ENCODE assay signal across 7 cellular contexts in the genomic region with DNA sequence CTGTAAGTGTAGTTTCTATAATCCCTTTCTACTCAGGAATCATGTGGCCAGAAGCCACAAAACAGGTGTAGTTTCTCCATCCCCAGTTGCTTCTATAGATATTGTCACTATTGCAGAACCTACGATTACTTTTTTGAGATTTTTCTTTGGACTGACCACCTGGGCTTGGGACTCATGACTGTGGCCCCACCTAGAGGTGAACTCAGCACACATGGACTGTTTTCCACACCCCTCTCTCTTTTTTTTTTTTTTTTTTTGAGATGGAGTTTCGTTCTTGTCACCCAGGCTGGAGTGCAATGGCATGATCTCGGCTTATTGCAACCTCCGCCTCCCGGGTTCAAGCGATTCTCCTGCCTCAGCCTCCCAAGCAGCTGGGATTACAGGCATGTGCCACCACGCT. TPM values are rescaled to one million over a fixed set of nuclear protein-coding genes. Genes with fewer than 3 reads are reported as not detected.
A peak's percentile ranks its signal among the peaks of the same experiment; 100 is the strongest.
DNase-seq lines count a peak whose midpoint lies in the region; ATAC-seq, FAIRE-seq and TF ChIP-seq lines count a peak whose summit lies in the region.
"Not testable (repeated sequence)": the region's sequence is repeated elsewhere in the genome, so short reads cannot be mapped to it uniquely, and the experiment has no call there.

No MANE protein-coding gene starts in this region.

- H3K4me3 Mint-ChIP-seq in WTC11 = not testable (repeated sequence)

- not testable (repeated sequence) for H3K79me2 ChIP-seq in DND-41 (ENCODE audit: insufficient read depth, low read length); KMS-11 (ENCODE audit: insufficient read depth, low read depth); H1 (ENCODE audit: control insufficient read depth in 1 of 2, insufficient read depth in 2 of 2, low read length in 2 of 2)

- H3K14ac ChIP-seq in H1 (ENCODE audit: insufficient read length) = not testable (repeated sequence)

- not testable (repeated sequence) for H3K36me3 ChIP-seq in DND-41 (ENCODE audit: insufficient read depth, low read length); KMS-11 (ENCODE audit: insufficient read depth); H1 (ENCODE audit: control insufficient read depth in 2 of 4, insufficient read depth in 4 of 4, low read length in 3 of 4); iPS DF 6.9 (ENCODE audit: control insufficient read depth, insufficient read depth, low read length)

- TF ChIP-seq EP300 in H1 (IDR thresholded peaks at IDR 0.05; ENCODE audit: borderline replicate concordance in 1 of 2, low read depth in 2 of 2, low read length in 2 of 2) = not testable (repeated sequence)

- not testable (repeated sequence) for H2BK12ac ChIP-seq in H1 (ENCODE audit: low read depth, low read length)

- ATAC-seq in DND-41 (ENCODE audit: insufficient read depth, low read depth) = not testable (repeated sequence)
- ATAC-seq in WTC11 = peak; percentile 62

- not testable (repeated sequence) for TF ChIP-seq POLR2A in H1 (IDR thresholded peaks at IDR 0.05; ENCODE audit: control extremely low read depth in 1 of 2, low read depth in 2 of 2, low read length in 2 of 2)

- H3K36me3 Mint-ChIP-seq in WTC11 = not testable (repeated sequence)

- in situ Hi-C loops in GM13977 (cut with MboI; ENCODE audit: low pct_unique_long_range_greater_than_20kb, low sequenced_read_pairs, unreplicated experiment) = not testable (repeated sequence)

- TF ChIP-seq CTCF in DND-41 (IDR thresholded peaks at IDR 0.05; ENCODE audit: borderline replicate concordance, extremely low read depth, low read length, poor library complexity, severe bottlenecking) = peak; percentile 10
- TF ChIP-seq CTCF in GM13977 (IDR thresholded peaks at IDR 0.05; ENCODE audit: extremely low read depth, insufficient read depth, missing control alignments) = peak; percentile 49
- 0 out of 2 replicates have a peak, but pooled peaks have one; percentile 12 for TF ChIP-seq CTCF in KMS-11 (conservative IDR thresholded peaks at IDR 0.05; ENCODE audit: low read depth, low read length)
- TF ChIP-seq CTCF in WTC11 (IDR thresholded peaks at IDR 0.05) = not testable (repeated sequence)
- peak; percentile 24 to 47 (median 45); a peak in 3 of 4 replicates for TF ChIP-seq CTCF in H1 (IDR thresholded peaks at IDR 0.05; ENCODE audit: control extremely low read depth in 1 of 3, insufficient read depth in 1 of 3, low read depth in 1 of 3, low read length in 3 of 3)

- not testable (repeated sequence) for H2BK120ac ChIP-seq in H1 (replicated peaks; ENCODE audit: low read depth, low read length)

- not testable (repeated sequence) for H2BK20ac ChIP-seq in H1 (ENCODE audit: low read length)

- H2BK15ac ChIP-seq in H1 (ENCODE audit: low read length) = not testable (repeated sequence)

- TF ChIP-seq RAD21 in H1 (IDR thresholded peaks at IDR 0.05 in 1 of 2, conservative IDR thresholded peaks at IDR 0.05 in 1 of 2; ENCODE audit: low read depth in 2 of 2, low read length in 2 of 2) = peak; percentile 60 to 63

- DNase-seq in DND-41; H1 (ENCODE audit: low read depth in 1 of 2, low spot score in 2 of 2): not testable (repeated sequence)
- DNase-seq in GM13977 (ENCODE audit: low spot score) (peak; percentile 47), NOMO-1 (lab: John Stamatoyannopoulos, UW; ENCODE audit: unreplicated experiment in 2 of 2) (peak; percentile 10 to 17), WTC11 (ENCODE audit: low spot score) (peak; percentile 25), iPS DF 6.9 (ENCODE audit: low read depth, low spot score) (peak; percentile 27)

- H2AK5ac ChIP-seq in H1 (ENCODE audit: low read depth, low read length) = not testable (repeated sequence)

- not testable (repeated sequence) for H3K27ac ChIP-seq in DND-41 (ENCODE audit: low read length); KMS-11; H1 (ENCODE audit: low read depth, low read length); iPS DF 6.9 (ENCODE audit: low read length)

- not testable (repeated sequence) for H3K56ac ChIP-seq in H1 (replicated peaks; ENCODE audit: insufficient read length, low read depth, low read length)

- not testable (repeated sequence) for H2AFZ ChIP-seq in DND-41 (ENCODE audit: low read depth, low read length); KMS-11 (ENCODE audit: low read depth); H1 (ENCODE audit: low read length)

- H3K4me1 Mint-ChIP-seq in WTC11 = not testable (repeated sequence)

- not testable (repeated sequence) for H3K4me1 ChIP-seq in DND-41 (ENCODE audit: insufficient read depth, low read length); KMS-11 (ENCODE audit: low read depth, poor library complexity, severe bottlenecking); H1 (replicated peaks in 1 of 4; ENCODE audit: control insufficient read depth in 3 of 4, insufficient read depth in 4 of 4, low read length in 3 of 4); iPS DF 6.9 (ENCODE audit: control insufficient read depth, insufficient read depth, low read length)

- not testable (repeated sequence) for H4K20me1 ChIP-seq in DND-41 (ENCODE audit: insufficient read depth, low read length); KMS-11 (ENCODE audit: insufficient read depth); H1 (replicated peaks in 1 of 2; ENCODE audit: control insufficient read depth in 1 of 2, insufficient read depth in 2 of 2, low read length in 2 of 2)

- not testable (repeated sequence) for H3K27me3 Mint-ChIP-seq in WTC11 (ENCODE audit: low read depth)

- not testable (repeated sequence) for H3K4ac ChIP-seq in H1 (replicated peaks; ENCODE audit: insufficient read length, low read depth, low read length)

- H3K79me1 ChIP-seq in H1 (ENCODE audit: low read depth, low read length) = not testable (repeated sequence)

- H3K27ac Mint-ChIP-seq in WTC11 = not testable (repeated sequence)

- H3K23ac ChIP-seq in H1 (ENCODE audit: insufficient read length) = not testable (repeated sequence)

- H4K91ac ChIP-seq in H1 (replicated peaks; ENCODE audit: insufficient read length, low read length) = not testable (repeated sequence)

- H3K9ac ChIP-seq in DND-41 (ENCODE audit: low read depth, low read length); KMS-11; H1 (replicated peaks in 1 of 4; ENCODE audit: extremely low read depth in 1 of 4, low read depth in 3 of 4, low read length in 3 of 4): not testable (repeated sequence)

- WGBS in H1 (ENCODE audit: extremely low coverage in 1 of 2, insufficient coverage in 1 of 2, insufficient read length in 1 of 2, insufficient replicate concordance in 2 of 2, low coverage in 1 of 2, low lambda C conversion rate in 2 of 2, missing lambda C conversion rate in 1 of 2), 2 experiments = 89% methylated on average over 6 of the region's 7 CpGs; no CpG with 5 or more reads in 1 of the 2 experiments
- no CpG with 5 or more reads among the region's 7 CpGs for WGBS in iPS DF 6.9 (ENCODE audit: insufficient coverage, insufficient read length)

- not testable (repeated sequence) for H2BK5ac ChIP-seq in H1 (ENCODE audit: low read depth, low read length)

- not testable (repeated sequence) for H3K9me3 Mint-ChIP-seq in WTC11

- H3K9me3 ChIP-seq in DND-41 (ENCODE audit: insufficient read depth, low read length, severe bottlenecking); H1 (ENCODE audit: insufficient read depth in 2 of 2, low read depth in 1 of 2, low read length in 1 of 2); iPS DF 6.9 (ENCODE audit: control insufficient read depth, insufficient read depth, low read length): not testable (repeated sequence)

- H3K4me3 ChIP-seq in DND-41 (ENCODE audit: low read depth in 1 of 2, low read length in 2 of 2); KMS-11 (IDR thresholded peaks at IDR 0.05; ENCODE audit: insufficient read depth, low read depth, low read length); H1 (ENCODE audit: extremely low read depth in 1 of 4, insufficient read depth in 2 of 4, low read depth in 3 of 4, low read length in 4 of 4); iPS DF 6.9 (ENCODE audit: low read length): not testable (repeated sequence)

- not testable (repeated sequence) for H4K8ac ChIP-seq in H1 (ENCODE audit: extremely low read depth, insufficient read depth, low read length)

- CTCF ChIA-PET in WTC11 (lab: Charles Lee) = not testable (repeated sequence)
- CTCF ChIA-PET in H1 (lab: Charles Lee; ENCODE audit: partially characterized antibody) = interaction anchor here (0.6 to 3.0 kb wide), 4 partner anchors 12 to 177 kb away, joined by 3 to 9 read pairs (median 3); no protein-coding TSS in a partner anchor

- H3K27me3 ChIP-seq in DND-41 (ENCODE audit: insufficient read depth, low read length, poor library complexity); KMS-11 (ENCODE audit: insufficient read depth, low read depth); H1 (replicated peaks in 1 of 4; ENCODE audit: control insufficient read depth in 3 of 4, extremely low read depth in 1 of 4, insufficient read depth in 3 of 4, low read length in 3 of 4); iPS DF 6.9 (ENCODE audit: control insufficient read depth, insufficient read depth, low read length): not testable (repeated sequence)

- POLR2A ChIA-PET in WTC11 (lab: Charles Lee); H1 (lab: Charles Lee; ENCODE audit: partially characterized antibody): not testable (repeated sequence)

- FAIRE-seq in H1 (lab: Jason Lieb, UNC) = not testable (repeated sequence)

- not testable (repeated sequence) for H3K18ac ChIP-seq in H1 (ENCODE audit: extremely low read depth, low read length)

- H3K23me2 ChIP-seq in H1 (ENCODE audit: low read depth, low read length) = not testable (repeated sequence)

- H3K4me2 ChIP-seq in DND-41 (ENCODE audit: insufficient read depth, low read length); KMS-11; H1 (ENCODE audit: insufficient read depth in 1 of 2, low read depth in 2 of 2, low read length in 2 of 2): not testable (repeated sequence)

- not testable (repeated sequence) for H4K5ac ChIP-seq in H1 (ENCODE audit: insufficient read length, low read depth, low read length)

RNA-seq across cellular contexts. Expression of a gene that starts 13.2 kb away (rescaled TPM):
- total RNA-seq in WTC11 (2021) = 99.6 to 110 TPM (median 109 TPM) in 3 replicates
- 109 and 122 TPM in 2 replicates for total RNA-seq in H1 (2021; fragmentation: NEBNext Ultra II Directional; extraction: Animal tissue kit (Norgen Biotek cat#: 25700))
- 16.4 and 18.5 TPM in 2 replicates for polyA plus RNA-seq in H1 (2011; rRNA removed)
- polyA plus RNA-seq in H1 (2011; cell fraction: cytosol; rRNA removed) = 21.7 TPM
- 18.8 TPM for polyA plus RNA-seq in H1 (2011; cell fraction: nucleus; rRNA removed)
- 17.0 to 47.1 TPM (median 24.2 TPM) in 4 replicates for polyA plus RNA-seq in H1 (2012, experiment 1 of 2)
- 1.2 TPM for polyA plus RNA-seq in H1 (2012, experiment 2 of 2)
- 23.3 TPM for polyA plus RNA-seq in H1 (2013, experiment 1 of 2)
- polyA plus RNA-seq in H1 (2013, experiment 2 of 2) = 24.4 TPM
- polyA minus RNA-seq in H1 (2011; rRNA and poly(A)+ RNA removed) = 49.0 and 52.6 TPM in 2 replicates
- polyA minus RNA-seq in H1 (2011; cell fraction: cytosol; rRNA and poly(A)+ RNA removed) = 28.5 TPM
- 32.6 TPM for polyA minus RNA-seq in H1 (2011; cell fraction: nucleus; rRNA and poly(A)+ RNA removed)

RNA-seq across cellular contexts. Expression of a gene that starts 58.2 kb away (rescaled TPM):
- total RNA-seq in WTC11 (2021) = 57.0 to 66.1 TPM (median 57.7 TPM) in 3 replicates
- total RNA-seq in H1 (2021; fragmentation: NEBNext Ultra II Directional; extraction: Animal tissue kit (Norgen Biotek cat#: 25700)) = 62.9 and 63.5 TPM in 2 replicates
- 6.3 and 8.1 TPM in 2 replicates for polyA plus RNA-seq in H1 (2011; rRNA removed)
- polyA plus RNA-seq in H1 (2011; cell fraction: cytosol; rRNA removed) = 7.7 TPM
- polyA plus RNA-seq in H1 (2011; cell fraction: nucleus; rRNA removed) = 9.6 TPM
- polyA plus RNA-seq in H1 (2012, experiment 1 of 2) = 24.8 to 26.5 TPM (median 25.8 TPM) in 4 replicates
- 1.9 TPM for polyA plus RNA-seq in H1 (2012, experiment 2 of 2)
- polyA plus RNA-seq in H1 (2013, experiment 1 of 2) = 25.1 TPM
- polyA plus RNA-seq in H1 (2013, experiment 2 of 2) = 25.2 TPM
- polyA minus RNA-seq in H1 (2011; rRNA and poly(A)+ RNA removed) = 45.5 and 52.6 TPM in 2 replicates
- polyA minus RNA-seq in H1 (2011; cell fraction: cytosol; rRNA and poly(A)+ RNA removed) = 35.6 TPM
- 24.6 TPM for polyA minus RNA-seq in H1 (2011; cell fraction: nucleus; rRNA and poly(A)+ RNA removed)
